In the genomic region with DNA sequence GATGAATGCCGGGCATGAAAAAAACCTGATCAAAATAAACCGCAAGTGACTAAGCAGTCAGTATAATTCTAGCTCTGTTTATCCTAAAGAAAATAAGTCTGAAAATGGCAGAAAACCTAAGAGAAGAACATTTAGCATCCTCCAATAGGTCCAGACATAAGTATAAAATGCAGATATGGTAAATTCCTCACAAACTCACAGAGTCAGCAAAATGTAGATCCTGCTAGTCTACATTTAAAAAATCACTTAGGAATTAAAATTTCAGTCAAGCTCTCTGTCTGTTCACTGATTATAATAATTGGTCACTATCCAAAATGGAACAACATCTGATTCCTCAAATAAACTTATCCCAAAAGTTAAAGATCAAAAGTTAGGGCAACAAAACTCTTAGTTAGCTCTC, we compare ENCODE assay signal across 11 cellular contexts.
"Had no signal": no experiment of that assay in that cellular context is flagged by ENCODE, and none has a peak within 500 bp of the region (broad histone marks: within the 10 kb centered on the region; RNA-seq: fewer than 3 reads in every experiment).

No MANE protein-coding gene starts in this region.

- H3K9me3 ChIP-seq: HAP-1 had no signal

- H3K4me2 ChIP-seq: GM23338 had no signal

- H3K9ac ChIP-seq: GM23248 had no signal

- DNase-seq: GM23248, GOT3, H7, H9, HCEC 1CT, HFFc6 had no signal

- H2AFZ ChIP-seq: GM23248, GM23338 had no signal

- FAIRE-seq: H1, H54 had no signal

- H3K27ac ChIP-seq: GM23248 had no signal

- H3K4me1 ChIP-seq: HAP-1 had no signal

- ATAC-seq: GM23338, HCT116 had no signal

- H3K4me3 ChIP-seq: GM23248, GM23338, HAP-1 had no signal

- H3K36me3 ChIP-seq: HAP-1 had no signal
